8 cellular contexts compared by ENCODE assay signal in genomic region chrX:79413009-79413408, GRCh38. TPM values are rescaled to one million over a fixed set of nuclear protein-coding genes. Genes with fewer than 3 reads are reported as not detected.
DNase-seq lines count a peak whose midpoint lies in the region; ATAC-seq, FAIRE-seq and TF ChIP-seq lines count a peak whose summit lies in the region.

No MANE protein-coding gene starts in this region.

- no peak overlapping the region for H3K4me2 ChIP-seq in HepG2 (ENCODE audit: low read depth, low read length)

- H2AFZ ChIP-seq in HepG2 (ENCODE audit: low read length) = peak overlapping the region; percentile 27

- intact Hi-C loops in HepG2 (cut with micrococcal nuclease; ENCODE audit: unreplicated experiment) (no loop called here), CD14-positive monocyte (cut with micrococcal nuclease) (no loop called here)

- TF ChIP-seq EP300 in HepG2 (IDR thresholded peaks at IDR 0.05; ENCODE audit: low read depth in 2 of 2, low read length in 2 of 2) (no peak), HepG2 (CRISPR knock-in tag; IDR thresholded peaks at IDR 0.05; ENCODE audit: borderline replicate concordance) (no peak)

- WGBS in HepG2 (ENCODE audit: low lambda C conversion rate) = 0% methylated on average over 4 of the region's 4 CpGs

- no peak overlapping the region for H3K27ac Mint-ChIP-seq in CD14-positive monocyte
- no peak overlapping the region for H3K27ac Mint-ChIP-seq in stimulated activated naive B cell treated with anti-CD40 and anti-IgM and Interleukin-4, amounts not matched to agents 10 μg/mL and 1 μg/mL and 100 μg/mL, for 72 hours

- peak; percentile 17; the same call in 1 of the 2 replicates for TF ChIP-seq CTCF in BJ (IDR thresholded peaks at IDR 0.05; ENCODE audit: insufficient read depth, low read depth, low read length)
- no peak for TF ChIP-seq CTCF in HepG2 (CRISPR knock-in tag; IDR thresholded peaks at IDR 0.05)
- no peak for TF ChIP-seq CTCF in CD14-positive monocyte (IDR thresholded peaks at IDR 0.05)

- CTCF ChIA-PET in BJ (lab: Yijun Ruan, JAX) (no interaction called here), HepG2 (lab: Yijun Ruan, JAX; ENCODE audit: low intra/inter-chr PET ratio, low total read pairs) (no interaction called here)

- no peak overlapping the region for H3K4me3 Mint-ChIP-seq in CD14-positive monocyte
- H3K4me3 Mint-ChIP-seq in stimulated activated naive B cell treated with anti-CD40 and anti-IgM and Interleukin-4, amounts not matched to agents 10 μg/mL and 1 μg/mL and 100 μg/mL, for 72 hours = no peak overlapping the region

- no peak overlapping the region for H3K4me3 ChIP-seq in BJ (ENCODE audit: low read depth, low read length)
- H3K4me3 ChIP-seq in adipocyte (ENCODE audit: low read length) = peak overlapping the region; percentile 82
- no peak overlapping the region for H3K4me3 ChIP-seq in HepG2 (replicated peaks in 1 of 3; ENCODE audit: insufficient read depth in 1 of 3, low read depth in 2 of 3, low read length in 3 of 3)

- DNase-seq in BJ (ENCODE audit: low read depth) (no peak), HT-29 (ENCODE audit: low spot score) (peak; percentile 26), adipocyte (ENCODE audit: low read depth) (peak; percentile 25), HepG2 (ENCODE audit: low spot score) (peak; percentile 0), CD14-positive monocyte (ENCODE audit: low spot score) (no peak)
- no peak for DNase-seq in stimulated activated CD4-positive, alpha-beta T cell treated with anti-CD3 and anti-CD28 coated beads, Interleukin-4, amount 100 ng/mL, for 1 hour
- DNase-seq in stimulated activated naive B cell treated with anti-CD40 and anti-IgM and Interleukin-4, amounts not matched to agents 10 μg/mL and 1 μg/mL and 100 μg/mL, for 72 hours = no peak

- H4K20me1 ChIP-seq in HepG2 (ENCODE audit: insufficient read depth, low read length) = no peaks in the 10 kb centered on the region

- no peaks in the 10 kb centered on the region for H3K79me2 ChIP-seq in HepG2 (ENCODE audit: insufficient read depth, low read length)

- H3K27me3 ChIP-seq in BJ (ENCODE audit: control insufficient read depth, insufficient read depth, low read length) = no peaks in the 10 kb centered on the region
- H3K27me3 ChIP-seq in adipocyte (replicated peaks; ENCODE audit: control insufficient read depth, insufficient read depth, low read length) = no peaks in the 10 kb centered on the region
- no peaks in the 10 kb centered on the region for H3K27me3 ChIP-seq in HepG2 (ENCODE audit: control insufficient read depth in 1 of 2, insufficient read depth in 2 of 2, low read length in 2 of 2)

- H3K27me3 Mint-ChIP-seq in CD14-positive monocyte (ENCODE audit: low read depth in 3 of 3) = no peaks in the 10 kb centered on the region
- no peaks in the 10 kb centered on the region for H3K27me3 Mint-ChIP-seq in stimulated activated naive B cell treated with anti-CD40 and anti-IgM and Interleukin-4, amounts not matched to agents 10 μg/mL and 1 μg/mL and 100 μg/mL, for 72 hours

- no peak for TF ChIP-seq RAD21 in HepG2 (CRISPR knock-in tag; IDR thresholded peaks at IDR 0.05)

- POLR2A ChIA-PET in BJ (lab: Charles Lee) = no interaction called here
- POLR2A ChIA-PET in HepG2 (lab: Yijun Ruan, JAX) = no interaction called here

- BruUV-seq in HepG2 (replicated peaks; lab: Mats Ljungman, UMichigan) = no TSS peak

- H3K9ac ChIP-seq in adipocyte (ENCODE audit: low read length) = peak overlapping the region; percentile 63
- no peak overlapping the region for H3K9ac ChIP-seq in HepG2 (ENCODE audit: insufficient read depth, low read depth, low read length)

- no peaks in the 10 kb centered on the region for H3K4me1 Mint-ChIP-seq in CD14-positive monocyte
- peaks cover under 1 to 2% of the 10 kb centered on the region in 2 donors for H3K4me1 Mint-ChIP-seq in stimulated activated naive B cell treated with anti-CD40 and anti-IgM and Interleukin-4, amounts not matched to agents 10 μg/mL and 1 μg/mL and 100 μg/mL, for 72 hours

- no peak for ATAC-seq in HepG2
- ATAC-seq in HG03378 (IDR thresholded peaks at IDR 0.05; ENCODE audit: unreplicated experiment) = no peak
- no peak for ATAC-seq in stimulated activated naive B cell treated with anti-CD40 and anti-IgM and Interleukin-4, amounts not matched to agents 10 μg/mL and 1 μg/mL and 100 μg/mL, for 72 hours (replicated peaks)

- no peaks in the 10 kb centered on the region for H3K36me3 Mint-ChIP-seq in CD14-positive monocyte
- no peaks in the 10 kb centered on the region for H3K36me3 Mint-ChIP-seq in stimulated activated naive B cell treated with anti-CD40 and anti-IgM and Interleukin-4, amounts not matched to agents 10 μg/mL and 1 μg/mL and 100 μg/mL, for 72 hours

- H3K9me3 ChIP-seq in adipocyte (ENCODE audit: control insufficient read depth, low read length) = no peaks in the 10 kb centered on the region
- no peaks in the 10 kb centered on the region for H3K9me3 ChIP-seq in HepG2 (ENCODE audit: low read length)

- in situ Hi-C loops in HepG2 (cut with HindIII; ENCODE audit: extremely low pct_ligation_motif_present, low pct_unique_long_range_greater_than_20kb) = no loop called here

- H3K27ac ChIP-seq in HepG2 (ENCODE audit: extremely low read length, insufficient read depth, low read length) = no peak overlapping the region

- FAIRE-seq in HepG2 (lab: Jason Lieb, UNC) = no peak

- H3K36me3 ChIP-seq in BJ (ENCODE audit: control insufficient read depth, insufficient read depth, low read length) (no peaks in the 10 kb centered on the region), adipocyte (ENCODE audit: control insufficient read depth, insufficient read depth, low read length, severe bottlenecking) (no peaks in the 10 kb centered on the region), HepG2 (replicated peaks in 1 of 2; ENCODE audit: control insufficient read depth in 1 of 2, insufficient read depth in 2 of 2, low read length in 2 of 2) (no peaks in the 10 kb centered on the region)

- no peaks in the 10 kb centered on the region for H3K9me3 Mint-ChIP-seq in CD14-positive monocyte
- peaks cover 0 to 3% of the 10 kb centered on the region in 2 donors for H3K9me3 Mint-ChIP-seq in stimulated activated naive B cell treated with anti-CD40 and anti-IgM and Interleukin-4, amounts not matched to agents 10 μg/mL and 1 μg/mL and 100 μg/mL, for 72 hours

- TF ChIP-seq POLR2A in HepG2 (IDR thresholded peaks at IDR 0.05; ENCODE audit: insufficient read depth in 1 of 2, low read depth in 2 of 2, low read length in 2 of 2) = no peak

- H3K4me1 ChIP-seq in adipocyte (ENCODE audit: control insufficient read depth, insufficient read depth, low read length) = no peaks in the 10 kb centered on the region
- H3K4me1 ChIP-seq in HepG2 (ENCODE audit: insufficient read depth, low read length) = no peaks in the 10 kb centered on the region

TF ChIP-seq in HepG2, 621 proteins besides CTCF, POLR2A, EP300 and RAD21:
- TF ChIP-seq CREM (IDR thresholded peaks at IDR 0.05) (no peak), CREM (CRISPR knock-in tag; IDR thresholded peaks at IDR 0.05) (no peak), NCOA2 (CRISPR knock-in tag; IDR thresholded peaks at IDR 0.05) (no peak), SNAPC5 (CRISPR knock-in tag; IDR thresholded peaks at IDR 0.05; ENCODE audit: borderline replicate concordance) (no peak)

RNA-seq across cellular contexts. Expression of gene ITM2A, which starts 45.9 kb away (rescaled TPM):
- polyA plus RNA-seq in BJ (2011; rRNA removed) = not detected in 2 replicates
- polyA minus RNA-seq in BJ (2011; rRNA and poly(A)+ RNA removed) = not detected in 2 replicates
- total RNA-seq in HT-29 (2014; rRNA removed; shearing (Covaris generic)) = not detected in 2 replicates
- not detected in 2 replicates for total RNA-seq in HepG2 (2016; rRNA removed; fragmentation: Illumina TruSeq; extraction: Trizol)
- total RNA-seq in HepG2 (2016; cell fraction: cytosol; rRNA removed; fragmentation: Illumina TruSeq; extraction: Trizol; ENCODE audit: low read depth) = not detected in 2 replicates
- total RNA-seq in HepG2 (2016; cell fraction: insoluble cytoplasmic fraction; rRNA removed; fragmentation: Illumina TruSeq; extraction: Trizol) = not detected in 2 replicates
- not detected in 2 replicates for total RNA-seq in HepG2 (2016; cell fraction: membrane; rRNA removed; fragmentation: Illumina TruSeq; extraction: Trizol)
- not detected in 2 replicates for total RNA-seq in HepG2 (2016; cell fraction: nucleus; rRNA removed; fragmentation: Illumina TruSeq; extraction: Trizol)
- not detected in 2 replicates for polyA plus RNA-seq in HepG2 (2011; rRNA removed)
- 0.03 TPM in 1 of 2 replicates, not detected in the other for polyA plus RNA-seq in HepG2 (2011; cell fraction: cytosol; rRNA removed)
- polyA plus RNA-seq in HepG2 (2011; cell fraction: nucleus; rRNA removed) = 0.10 TPM in 1 of 2 replicates, not detected in the other
- polyA plus RNA-seq in HepG2 (2012) = not detected in 2 replicates
- not detected in 2 replicates for polyA plus RNA-seq in HepG2 (2016; cell fraction: cytosol; fragmentation: Illumina TruSeq; extraction: Trizol; ENCODE audit: low read depth)
- polyA plus RNA-seq in HepG2 (2016; cell fraction: insoluble cytoplasmic fraction; fragmentation: Illumina TruSeq; extraction: Trizol; ENCODE audit: low read depth) = not detected in 2 replicates
- not detected in 2 replicates for polyA plus RNA-seq in HepG2 (2016; cell fraction: membrane; fragmentation: Illumina TruSeq; extraction: Trizol; ENCODE audit: low read depth)
- not detected in 2 replicates for polyA plus RNA-seq in HepG2 (2016; cell fraction: nucleus; fragmentation: Illumina TruSeq; extraction: Trizol; ENCODE audit: insufficient read depth, low read depth)
- polyA minus RNA-seq in HepG2 (2011; rRNA and poly(A)+ RNA removed; ENCODE audit: low replicate concordance) = 0.51 TPM in 1 of 2 replicates, not detected in the other
- polyA minus RNA-seq in HepG2 (2011; cell fraction: cytosol; rRNA and poly(A)+ RNA removed) = not detected in 2 replicates
- not detected in 2 replicates for polyA minus RNA-seq in HepG2 (2011; cell fraction: nucleus; rRNA and poly(A)+ RNA removed)
- 1 to 10 TPM; 1.5 to 1.9 TPM for polyA plus RNA-seq in CD14-positive monocyte

Comparison
In these comparisons a context has a peak if more than half of its experiments do, and no peak if none do; other contexts are left out.
1. DNase-seq: peak in HT-29 (single experiment), adipocyte (single experiment) and HepG2 (single experiment); none in BJ (single experiment), stimulated activated CD4-positive, alpha-beta T cell treated with anti-CD3 and anti-CD28 coated beads, Interleukin-4, amount 100 ng/mL, for 1 hour (single experiment), CD14-positive monocyte (single experiment) and stimulated activated naive B cell treated with anti-CD40 and anti-IgM and Interleukin-4, amounts not matched to agents 10 μg/mL and 1 μg/mL and 100 μg/mL, for 72 hours (single experiment).